ENCODE assay signal across 2 cellular contexts in the genomic region with DNA sequence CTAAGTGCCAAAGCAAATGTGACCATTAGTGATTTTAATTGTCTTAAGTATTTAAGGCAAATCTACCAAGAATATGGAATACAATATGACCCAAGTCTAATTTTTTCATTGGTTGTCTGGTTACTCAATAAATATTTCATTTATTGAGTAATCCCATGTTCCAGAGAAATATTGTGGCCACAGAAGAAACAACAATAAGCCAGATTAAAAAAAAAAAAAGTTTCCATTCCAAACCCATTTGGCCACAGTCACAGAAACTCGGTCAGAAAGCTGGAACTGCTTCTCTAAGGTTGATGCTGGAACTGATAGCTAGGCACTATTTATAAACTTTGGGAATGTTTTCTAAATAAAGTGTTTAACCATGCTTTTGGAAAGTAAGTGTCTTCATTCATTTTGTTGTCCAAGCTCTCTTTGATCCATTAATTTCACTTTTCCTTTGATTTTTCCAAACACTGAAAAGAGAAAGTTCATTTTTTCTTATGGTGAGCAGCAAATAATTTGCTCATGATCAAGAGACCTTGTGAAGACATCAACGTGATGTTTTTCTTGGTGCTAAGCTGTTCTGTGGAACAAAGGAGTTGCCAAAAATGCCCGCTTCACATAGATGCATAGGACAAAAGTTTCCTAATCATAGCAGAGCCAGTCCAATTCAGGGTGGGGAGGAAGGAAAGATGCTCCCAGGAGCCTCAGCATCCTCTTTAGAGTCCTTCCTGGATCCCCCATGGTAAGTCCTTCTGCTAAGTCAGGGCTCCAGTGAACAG.
TF ChIP-seq lines count a peak whose summit lies in the region.

No MANE protein-coding gene starts in this region.

TF ChIP-seq in SK-N-SH, 30 proteins besides CTCF, POLR2A, EP300 and RAD21 (continued from another document):
- TF ChIP-seq, protein P1, sequence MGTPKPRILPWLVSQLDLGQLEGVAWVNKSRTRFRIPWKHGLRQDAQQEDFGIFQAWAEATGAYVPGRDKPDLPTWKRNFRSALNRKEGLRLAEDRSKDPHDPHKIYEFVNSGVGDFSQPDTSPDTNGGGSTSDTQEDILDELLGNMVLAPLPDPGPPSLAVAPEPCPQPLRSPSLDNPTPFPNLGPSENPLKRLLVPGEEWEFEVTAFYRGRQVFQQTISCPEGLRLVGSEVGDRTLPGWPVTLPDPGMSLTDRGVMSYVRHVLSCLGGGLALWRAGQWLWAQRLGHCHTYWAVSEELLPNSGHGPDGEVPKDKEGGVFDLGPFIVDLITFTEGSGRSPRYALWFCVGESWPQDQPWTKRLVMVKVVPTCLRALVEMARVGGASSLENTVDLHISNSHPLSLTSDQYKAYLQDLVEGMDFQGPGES (IDR thresholded peaks at IDR 0.05; ENCODE audit: low read depth, low read length) = no peak
- TF ChIP-seq, protein P2, sequence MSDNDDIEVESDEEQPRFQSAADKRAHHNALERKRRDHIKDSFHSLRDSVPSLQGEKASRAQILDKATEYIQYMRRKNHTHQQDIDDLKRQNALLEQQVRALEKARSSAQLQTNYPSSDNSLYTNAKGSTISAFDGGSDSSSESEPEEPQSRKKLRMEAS (IDR thresholded peaks at IDR 0.05; ENCODE audit: low read depth) = no peak
- TF ChIP-seq FOXM1 (IDR thresholded peaks at IDR 0.05; ENCODE audit: low read depth) (no peak), FOSL2 (IDR thresholded peaks at IDR 0.05; ENCODE audit: borderline replicate concordance, low read depth) (0 out of 2 replicates have a peak, but pooled peaks have one; percentile 3)

TF ChIP-seq in SK-N-SH treated with all-trans-retinoic acid at 6 μM for 48 hours, 23 proteins besides CTCF, POLR2A, EP300 and RAD21 (continued from another document):
- TF ChIP-seq, protein P3, sequence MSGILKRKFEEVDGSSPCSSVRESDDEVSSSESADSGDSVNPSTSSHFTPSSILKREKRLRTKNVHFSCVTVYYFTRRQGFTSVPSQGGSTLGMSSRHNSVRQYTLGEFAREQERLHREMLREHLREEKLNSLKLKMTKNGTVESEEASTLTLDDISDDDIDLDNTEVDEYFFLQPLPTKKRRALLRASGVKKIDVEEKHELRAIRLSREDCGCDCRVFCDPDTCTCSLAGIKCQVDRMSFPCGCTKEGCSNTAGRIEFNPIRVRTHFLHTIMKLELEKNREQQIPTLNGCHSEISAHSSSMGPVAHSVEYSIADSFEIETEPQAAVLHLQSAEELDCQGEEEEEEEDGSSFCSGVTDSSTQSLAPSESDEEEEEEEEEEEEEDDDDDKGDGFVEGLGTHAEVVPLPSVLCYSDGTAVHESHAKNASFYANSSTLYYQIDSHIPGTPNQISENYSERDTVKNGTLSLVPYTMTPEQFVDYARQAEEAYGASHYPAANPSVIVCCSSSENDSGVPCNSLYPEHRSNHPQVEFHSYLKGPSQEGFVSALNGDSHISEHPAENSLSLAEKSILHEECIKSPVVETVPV (CRISPR knock-in tag; IDR thresholded peaks at IDR 0.05) = no peak
- TF ChIP-seq BACH2 (CRISPR knock-in tag; IDR thresholded peaks at IDR 0.05; ENCODE audit: borderline replicate concordance) (no peak), TCF4 (CRISPR knock-in tag; IDR thresholded peaks at IDR 0.05; ENCODE audit: borderline replicate concordance) (no peak), ZNF565 (CRISPR knock-in tag; conservative IDR thresholded peaks at IDR 0.05; ENCODE audit: low read depth) (no peak), ESRRG (CRISPR knock-in tag; IDR thresholded peaks at IDR 0.05) (no peak), RARB (CRISPR knock-in tag; IDR thresholded peaks at IDR 0.05) (no peak), ZFP30 (CRISPR knock-in tag; IDR thresholded peaks at IDR 0.05) (no peak), ZNF70 (CRISPR knock-in tag; IDR thresholded peaks at IDR 0.05) (no peak), ISL1 (CRISPR knock-in tag; IDR thresholded peaks at IDR 0.05) (no peak), ZFP3 (CRISPR knock-in tag; IDR thresholded peaks at IDR 0.05) (no peak), ARNTL (CRISPR knock-in tag; IDR thresholded peaks at IDR 0.05; ENCODE audit: borderline replicate concordance, low read depth) (no peak)
- TF ChIP-seq, protein P4, sequence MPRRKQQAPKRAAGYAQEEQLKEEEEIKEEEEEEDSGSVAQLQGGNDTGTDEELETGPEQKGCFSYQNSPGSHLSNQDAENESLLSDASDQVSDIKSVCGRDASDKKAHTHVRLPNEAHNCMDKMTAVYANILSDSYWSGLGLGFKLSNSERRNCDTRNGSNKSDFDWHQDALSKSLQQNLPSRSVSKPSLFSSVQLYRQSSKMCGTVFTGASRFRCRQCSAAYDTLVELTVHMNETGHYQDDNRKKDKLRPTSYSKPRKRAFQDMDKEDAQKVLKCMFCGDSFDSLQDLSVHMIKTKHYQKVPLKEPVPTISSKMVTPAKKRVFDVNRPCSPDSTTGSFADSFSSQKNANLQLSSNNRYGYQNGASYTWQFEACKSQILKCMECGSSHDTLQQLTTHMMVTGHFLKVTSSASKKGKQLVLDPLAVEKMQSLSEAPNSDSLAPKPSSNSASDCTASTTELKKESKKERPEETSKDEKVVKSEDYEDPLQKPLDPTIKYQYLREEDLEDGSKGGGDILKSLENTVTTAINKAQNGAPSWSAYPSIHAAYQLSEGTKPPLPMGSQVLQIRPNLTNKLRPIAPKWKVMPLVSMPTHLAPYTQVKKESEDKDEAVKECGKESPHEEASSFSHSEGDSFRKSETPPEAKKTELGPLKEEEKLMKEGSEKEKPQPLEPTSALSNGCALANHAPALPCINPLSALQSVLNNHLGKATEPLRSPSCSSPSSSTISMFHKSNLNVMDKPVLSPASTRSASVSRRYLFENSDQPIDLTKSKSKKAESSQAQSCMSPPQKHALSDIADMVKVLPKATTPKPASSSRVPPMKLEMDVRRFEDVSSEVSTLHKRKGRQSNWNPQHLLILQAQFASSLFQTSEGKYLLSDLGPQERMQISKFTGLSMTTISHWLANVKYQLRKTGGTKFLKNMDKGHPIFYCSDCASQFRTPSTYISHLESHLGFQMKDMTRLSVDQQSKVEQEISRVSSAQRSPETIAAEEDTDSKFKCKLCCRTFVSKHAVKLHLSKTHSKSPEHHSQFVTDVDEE (CRISPR knock-in tag; IDR thresholded peaks at IDR 0.05) = no peak
- TF ChIP-seq, protein P5, sequence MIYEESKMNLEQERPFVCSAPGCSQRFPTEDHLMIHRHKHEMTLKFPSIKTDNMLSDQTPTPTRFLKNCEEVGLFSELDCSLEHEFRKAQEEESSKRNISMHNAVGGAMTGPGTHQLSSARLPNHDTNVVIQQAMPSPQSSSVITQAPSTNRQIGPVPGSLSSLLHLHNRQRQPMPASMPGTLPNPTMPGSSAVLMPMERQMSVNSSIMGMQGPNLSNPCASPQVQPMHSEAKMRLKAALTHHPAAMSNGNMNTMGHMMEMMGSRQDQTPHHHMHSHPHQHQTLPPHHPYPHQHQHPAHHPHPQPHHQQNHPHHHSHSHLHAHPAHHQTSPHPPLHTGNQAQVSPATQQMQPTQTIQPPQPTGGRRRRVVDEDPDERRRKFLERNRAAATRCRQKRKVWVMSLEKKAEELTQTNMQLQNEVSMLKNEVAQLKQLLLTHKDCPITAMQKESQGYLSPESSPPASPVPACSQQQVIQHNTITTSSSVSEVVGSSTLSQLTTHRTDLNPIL (CRISPR knock-in tag; IDR thresholded peaks at IDR 0.05; ENCODE audit: low read depth) = no peak
